In genomic region chr1:42340093-42340492, GRCh38 we compare ENCODE assay signal across 1 cellular context.
TF ChIP-seq lines count a peak whose summit lies in the region.

No MANE protein-coding gene starts in this region.

TF ChIP-seq in IMR-90, 13 proteins besides CTCF, POLR2A, EP300 and RAD21 (continued from another document):
- no peak for TF ChIP-seq MAFK (IDR thresholded peaks at IDR 0.05; ENCODE audit: low read depth, low read length)
